Comparison of ENCODE assay signal across 10 cellular contexts in the genomic region with DNA sequence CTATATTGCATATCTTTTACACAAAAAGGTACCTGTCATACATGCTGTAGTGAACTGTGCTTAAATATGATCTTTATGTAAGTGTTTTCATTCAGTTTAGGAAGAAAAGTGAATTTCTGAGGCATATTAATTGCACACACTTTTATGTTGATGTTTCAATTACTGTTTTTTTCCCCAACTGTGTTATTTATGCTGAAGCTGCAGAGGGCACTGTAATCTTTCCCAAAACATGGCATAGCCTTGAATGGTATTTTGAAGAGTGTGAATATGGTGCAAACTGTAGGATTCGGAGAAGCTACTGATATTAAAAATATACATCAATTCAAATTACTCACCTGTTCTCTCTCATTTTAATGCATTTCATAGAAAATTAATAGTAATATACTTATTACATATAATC. TPM values are rescaled to one million over a fixed set of nuclear protein-coding genes. Genes with fewer than 3 reads are reported as not detected.
A peak's percentile ranks its signal among the peaks of the same experiment; 100 is the strongest.
DNase-seq lines count a peak whose midpoint lies in the region; FAIRE-seq and TF ChIP-seq lines count a peak whose summit lies in the region.
"Had no signal": no experiment of that assay in that cellular context is flagged by ENCODE, and none has a peak within 500 bp of the region (broad histone marks: within the 10 kb centered on the region; RNA-seq: fewer than 3 reads in every experiment).

No MANE protein-coding gene starts in this region.

- H4K20me1 ChIP-seq in GM23248 (ENCODE audit: insufficient read depth), result no peaks in the 10 kb centered on the region

- POLR2A ChIA-PET in HEK293T (lab: Yijun Ruan, JAX), result no interaction called here

- DNase-seq in AG09309 (ENCODE audit: low read depth) (no peak), GM23248 (peak; percentile 48), RPMI8226 (peak; percentile 5), frontal cortex (ENCODE audit: low spot score in 2 of 2) (peak in 1 of 2 donors; percentile 31), HEK293T (ENCODE audit: extremely low spot score) (no peak), NCI-H187 treated with DMSO at 0.1 percent for 48 hours (lab: John Stamatoyannopoulos, UW) (no peak), GM20000 (ENCODE audit: low spot score) (no peak), NCI-H2081 treated with DMSO at 0.1 percent for 48 hours (lab: John Stamatoyannopoulos, UW) (no peak)
- DNase-seq: effector CD8-positive, alpha-beta T cell; NK-92 treated with Interleukin-12 subunit alpha and Interleukin-12 subunit beta, amount 100 ng/mL, for 24 hours had no signal

- WGBS in GM23248 (ENCODE audit: low coverage in 1 of 2, low lambda C conversion rate in 2 of 2, missing lambda C conversion rate in 2 of 2), 2 experiments, result 0 to 3% methylated on average over 1 of the region's 1 CpG

- in situ Hi-C loops in GM23248 (cut with MboI), result loop anchor here (10.0 kb wide), 2 partner anchors 581 to 721 kb away; no protein-coding TSS in a partner anchor

- no peaks in the 10 kb centered on the region for H3K79me2 ChIP-seq in GM23248 (ENCODE audit: insufficient read depth)

- H3K4me1 ChIP-seq in GM23248 (ENCODE audit: insufficient read depth), result no peaks in the 10 kb centered on the region

- H3K4me3 ChIP-seq in AG09309 (ENCODE audit: control insufficient read depth, low read depth, low read length), result no peak overlapping the region
- H3K4me3 ChIP-seq in GM23248, result no peak overlapping the region

- H3K9ac ChIP-seq in GM23248, result no peak overlapping the region

- H3K36me3 ChIP-seq in GM23248 (ENCODE audit: low read depth), result no peaks in the 10 kb centered on the region

- H3K9me2 ChIP-seq in GM23248 (ENCODE audit: insufficient read depth), result no peaks in the 10 kb centered on the region

- H3F3A ChIP-seq in GM23248 (ENCODE audit: insufficient read depth), result no peaks in the 10 kb centered on the region

- H3K27ac ChIP-seq in GM23248, result no peak overlapping the region

- no peak overlapping the region for H3K4me2 ChIP-seq in GM23248 (ENCODE audit: unreplicated experiment)

- no peaks in the 10 kb centered on the region for H3K27me3 ChIP-seq in GM23248 (replicated peaks; ENCODE audit: insufficient read depth)

- no peak overlapping the region for H2AFZ ChIP-seq in GM23248

- no peaks in the 10 kb centered on the region for H3K9me3 ChIP-seq in GM23248 (ENCODE audit: low read depth)

- TF ChIP-seq CTCF in AG09309 (IDR thresholded peaks at IDR 0.05; ENCODE audit: control insufficient read depth, insufficient read depth, low read depth, low read length, missing control alignments) (peak; percentile 32), GM20000 (IDR thresholded peaks at IDR 0.05; ENCODE audit: extremely low read depth, missing control alignments) (no peak)

- peak; percentile 55 for FAIRE-seq in frontal cortex (lab: Jason Lieb, UNC)

- CTCF ChIA-PET in HEK293T (lab: Yijun Ruan, JAX), result no interaction called here

TF ChIP-seq in HEK293T, 16 proteins besides CTCF, POLR2A, EP300 and RAD21:
- TF ChIP-seq ZNF384 (IDR thresholded peaks at IDR 0.05) (no peak), LEF1 (IDR thresholded peaks at IDR 0.05; ENCODE audit: borderline replicate concordance) (no peak), ELF4 (IDR thresholded peaks at IDR 0.05) (no peak), FOXK2 (IDR thresholded peaks at IDR 0.05) (no peak), NFRKB (IDR thresholded peaks at IDR 0.05) (no peak), ARNT (IDR thresholded peaks at IDR 0.05) (no peak), TARDBP (IDR thresholded peaks at IDR 0.05) (no peak), SUZ12 (IDR thresholded peaks at IDR 0.05) (no peak), FOXA1 (IDR thresholded peaks at IDR 0.05) (no peak)
- TF ChIP-seq, protein P1, sequence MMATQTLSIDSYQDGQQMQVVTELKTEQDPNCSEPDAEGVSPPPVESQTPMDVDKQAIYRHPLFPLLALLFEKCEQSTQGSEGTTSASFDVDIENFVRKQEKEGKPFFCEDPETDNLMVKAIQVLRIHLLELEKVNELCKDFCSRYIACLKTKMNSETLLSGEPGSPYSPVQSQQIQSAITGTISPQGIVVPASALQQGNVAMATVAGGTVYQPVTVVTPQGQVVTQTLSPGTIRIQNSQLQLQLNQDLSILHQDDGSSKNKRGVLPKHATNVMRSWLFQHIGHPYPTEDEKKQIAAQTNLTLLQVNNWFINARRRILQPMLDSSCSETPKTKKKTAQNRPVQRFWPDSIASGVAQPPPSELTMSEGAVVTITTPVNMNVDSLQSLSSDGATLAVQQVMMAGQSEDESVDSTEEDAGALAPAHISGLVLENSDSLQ (IDR thresholded peaks at IDR 0.05), result no peak

RNA-seq across cellular contexts. Expression of a gene that starts 6.0 kb away (rescaled TPM):
- total RNA-seq in GM23248 (2014; rRNA removed; shearing (Covaris generic)), result 7.7 and 11.0 TPM in 2 replicates
- 6.7 and 9.1 TPM in 2 replicates for polyA plus RNA-seq in GM23248 (2016; fragmentation: Nextera tagmentation; extraction: Ambion mirVana)
- total RNA-seq in frontal cortex, result 3.7 TPM

Comparison
In these comparisons a context has a peak if more than half of its experiments do, and no peak if none do; other contexts are left out.
1. DNase-seq: peak in GM23248 (single experiment) and RPMI8226 (single experiment); none in AG09309 (single experiment), HEK293T (single experiment), NCI-H187 treated with DMSO at 0.1 percent for 48 hours (single experiment), GM20000 (single experiment) and NCI-H2081 treated with DMSO at 0.1 percent for 48 hours (single experiment).